34 cellular contexts compared by ENCODE assay signal in genomic region chr9:77161966-77162365, GRCh38. TPM values are rescaled to one million over a fixed set of nuclear protein-coding genes. Genes with fewer than 3 reads are reported as not detected.
DNase-seq lines count a peak whose midpoint lies in the region; ATAC-seq, FAIRE-seq and TF ChIP-seq lines count a peak whose summit lies in the region.
"Had no signal": no experiment of that assay in that cellular context is flagged by ENCODE, and none has a peak within 500 bp of the region (broad histone marks: within the 10 kb centered on the region; RNA-seq: fewer than 3 reads in every experiment).

No MANE protein-coding gene starts in this region.

- H3K36me3 ChIP-seq in mammary epithelial cell (ENCODE audit: insufficient read depth, low read length) (no peaks in the 10 kb centered on the region), keratinocyte (ENCODE audit: control insufficient read depth in 2 of 2, extremely low read depth in 1 of 2, insufficient read depth in 2 of 2, low read length in 2 of 2) (no peaks in the 10 kb centered on the region)
- H3K36me3 ChIP-seq: ascending aorta, HAP-1, transverse colon had no signal

- dilution Hi-C loops in mammary epithelial cell (cut with HindIII; ENCODE audit: low sequenced_read_pairs): no loop called here
- dilution Hi-C loops in keratinocyte (cut with MboI; ENCODE audit: extremely low pct_ligation_motif_present, low sequenced_read_pairs): no loop called here

- 89% methylated on average over 1 of the region's 1 CpG for WGBS in mammary epithelial cell (ENCODE audit: low coverage, missing lambda C conversion rate)

- no peaks in the 10 kb centered on the region for H3K9me3 ChIP-seq in mammary epithelial cell (replicated peaks; ENCODE audit: insufficient read depth, low read length)
- no peaks in the 10 kb centered on the region for H3K9me3 ChIP-seq in keratinocyte (ENCODE audit: control insufficient read depth, low read depth, low read length)
- H3K9me3 ChIP-seq: ascending aorta, HAP-1, mucosa of descending colon, transverse colon had no signal

- H3K79me2 ChIP-seq in mammary epithelial cell (ENCODE audit: insufficient read depth, low read length) (no peaks in the 10 kb centered on the region), keratinocyte (ENCODE audit: control insufficient read depth, insufficient read depth, low read length) (no peaks in the 10 kb centered on the region)
- H3K79me2 ChIP-seq: hepatocyte had no signal

- H3K4me3 ChIP-seq in mammary epithelial cell (replicated peaks in 1 of 3; ENCODE audit: insufficient read depth in 1 of 3, low read depth in 2 of 3, low read length in 3 of 3): no peak overlapping the region
- no peak overlapping the region for H3K4me3 ChIP-seq in keratinocyte (ENCODE audit: control insufficient read depth in 2 of 3, extremely low read depth in 1 of 3, insufficient read depth in 2 of 3, low read depth in 1 of 3, low read length in 3 of 3)
- H3K4me3 ChIP-seq: ascending aorta, HAP-1, hepatocyte, mucosa of descending colon, transverse colon had no signal

- H3K4me1 ChIP-seq in mammary epithelial cell (ENCODE audit: insufficient read depth, low read length): peaks cover 42% of the 10 kb centered on the region
- peaks cover 40% of the 10 kb centered on the region for H3K4me1 ChIP-seq in keratinocyte (ENCODE audit: control insufficient read depth, extremely low read depth, insufficient read depth, low read length)
- H3K4me1 ChIP-seq: ascending aorta had no signal

- ATAC-seq in activated CD4-positive, CD25-positive, alpha-beta regulatory T cell treated with anti-CD3 and anti-CD28 coated beads, Interleukin-2, amount 50 U/mL, for 24 hours: no peak
- ATAC-seq: activated CD4-positive, alpha-beta T cell treated with anti-CD3 and anti-CD28 coated beads for 36 hours; activated CD8-positive, alpha-beta T cell treated with anti-CD3 and anti-CD28 coated beads for 36 hours; activated naive CD4-positive, alpha-beta T cell treated with anti-CD3 and anti-CD28 coated beads, Interleukin-2, amount 50 U/mL, for 72 hours; mucosa of descending colon; natural killer cell treated with Interleukin-12 subunit alpha and Interleukin-12 subunit beta and Interleukin-15 and Interleukin-18, amount 100 ng/mL, for 72 hours; PC-3; Right ventricle myocardium inferior had no signal

- CTCF ChIA-PET in activated naive CD4-positive, alpha-beta T cell treated with anti-CD3 and anti-CD28 coated beads, Interleukin-2, amount 10 ng/mL, durations not matched to agents 7 days and 5 days (lab: Charles Lee): no interaction called here
- CTCF ChIA-PET in mammary epithelial cell (lab: Charles Lee; ENCODE audit: low non-redundant PET): interaction anchor here (0.6 to 1.0 kb wide), 3 partner anchors 11 to 730 kb away, joined by 3 to 7 read pairs (median 6); no protein-coding TSS in a partner anchor

- H3K27me3 ChIP-seq in mammary epithelial cell (ENCODE audit: insufficient read depth, low read length) (no peaks in the 10 kb centered on the region), keratinocyte (ENCODE audit: control insufficient read depth, extremely low read depth, insufficient read depth, low read length) (no peaks in the 10 kb centered on the region)
- H3K27me3 ChIP-seq: ascending aorta, hepatocyte, transverse colon had no signal

- H3K4me2 ChIP-seq in mammary epithelial cell (ENCODE audit: insufficient read depth, low read depth, low read length): no peak overlapping the region
- no peak overlapping the region for H3K4me2 ChIP-seq in keratinocyte (ENCODE audit: control insufficient read depth, extremely low read depth, insufficient read depth, low read depth, low read length)
- H3K4me2 ChIP-seq: hepatocyte had no signal

- no peaks in the 10 kb centered on the region for H3K36me3 Mint-ChIP-seq in activated naive CD4-positive, alpha-beta T cell treated with anti-CD3 and anti-CD28 coated beads, Interleukin-2, amount 50 U/mL, for 24 hours
- H3K36me3 Mint-ChIP-seq in activated naive CD4-positive, alpha-beta T cell treated with anti-CD3 and anti-CD28 coated beads, Interleukin-2, amount 10 ng/mL, durations not matched to agents 7 days and 5 days: no peaks in the 10 kb centered on the region
- H3K36me3 Mint-ChIP-seq: activated naive CD4-positive, alpha-beta T cell treated with anti-CD3 and anti-CD28 coated beads, Interleukin-2, amount 50 U/mL, for 72 hours; natural killer cell treated with Interleukin-12 subunit alpha and Interleukin-12 subunit beta and Interleukin-15 and Interleukin-18, amount 100 ng/mL, for 72 hours had no signal

- H3K9me3 Mint-ChIP-seq in activated naive CD4-positive, alpha-beta T cell treated with anti-CD3 and anti-CD28 coated beads, Interleukin-2, amount 50 U/mL, for 24 hours: no peaks in the 10 kb centered on the region
- H3K9me3 Mint-ChIP-seq in activated naive CD4-positive, alpha-beta T cell treated with anti-CD3 and anti-CD28 coated beads, Interleukin-2, amount 10 ng/mL, durations not matched to agents 7 days and 5 days: no peaks in the 10 kb centered on the region
- H3K9me3 Mint-ChIP-seq: activated CD8-positive, alpha-beta T cell treated with anti-CD3 and anti-CD28 coated beads for 36 hours; activated naive CD4-positive, alpha-beta T cell treated with anti-CD3 and anti-CD28 coated beads, Interleukin-2, amount 50 U/mL, for 72 hours; activated T-helper 2 cell treated with anti-CD3 and anti-CD28 coated beads, Interferon-gamma antibody, Interleukin-2, Interleukin-4, amounts not matched to agents 10 μg/mL and 5 μg/mL and 100 μg/mL, durations not matched to agents 14 hours and 24 hours and 36 hours; dendritic cell treated with granulocyte-macrophage colony-stimulating factor and Interleukin-4, amounts not matched to agents 40 ng/mL and 50 ng/mL, for 4 days; natural killer cell treated with Interleukin-12 subunit alpha and Interleukin-12 subunit beta and Interleukin-15 and Interleukin-18, amount 100 ng/mL, for 72 hours; T-helper 2 cell treated with Interferon-gamma antibody and Interleukin-4, amounts not matched to agents 5 μg/mL and 100 μg/mL, for 36 hours had no signal

- peak overlapping the region; percentile 19 for H3K27ac Mint-ChIP-seq in activated naive CD4-positive, alpha-beta T cell treated with anti-CD3 and anti-CD28 coated beads, Interleukin-2, amount 50 U/mL, for 24 hours
- no peak overlapping the region for H3K27ac Mint-ChIP-seq in activated naive CD4-positive, alpha-beta T cell treated with anti-CD3 and anti-CD28 coated beads, Interleukin-2, amount 10 ng/mL, durations not matched to agents 7 days and 5 days
- H3K27ac Mint-ChIP-seq: activated CD4-positive, alpha-beta T cell treated with anti-CD3 and anti-CD28 coated beads for 36 hours; activated CD8-positive, alpha-beta T cell treated with anti-CD3 and anti-CD28 coated beads for 36 hours; activated naive CD4-positive, alpha-beta T cell treated with anti-CD3 and anti-CD28 coated beads, Interleukin-2, amount 50 U/mL, for 72 hours; activated T-helper 2 cell treated with anti-CD3 and anti-CD28 coated beads, Interferon-gamma antibody, Interleukin-2, Interleukin-4, amounts not matched to agents 10 μg/mL and 5 μg/mL and 100 μg/mL, durations not matched to agents 14 hours and 24 hours and 36 hours; dendritic cell treated with granulocyte-macrophage colony-stimulating factor and Interleukin-4, amounts not matched to agents 40 ng/mL and 50 ng/mL, for 4 days; natural killer cell treated with Interleukin-12 subunit alpha and Interleukin-12 subunit beta and Interleukin-15 and Interleukin-18, amount 100 ng/mL, for 72 hours; T-helper 2 cell treated with Interferon-gamma antibody and Interleukin-4, amounts not matched to agents 5 μg/mL and 100 μg/mL, for 36 hours had no signal

- TF ChIP-seq CTCF in LNCAP (IDR thresholded peaks at IDR 0.05) (peak; percentile 47; the same call in 1 of the 2 replicates), mammary epithelial cell (conservative IDR thresholded peaks at IDR 0.05 in 1 of 2, IDR thresholded peaks at IDR 0.05 in 1 of 2; ENCODE audit: extremely low read depth in 1 of 2, insufficient read depth in 1 of 2, low read depth in 1 of 2, low read length in 2 of 2) (peak; percentile 12 to 45), keratinocyte (optimal IDR thresholded peaks at IDR 0.05 in 1 of 3, IDR thresholded peaks at IDR 0.05 in 1 of 3, conservative IDR thresholded peaks at IDR 0.05 in 1 of 3; ENCODE audit: extremely low read depth in 1 of 3, insufficient read depth in 2 of 3, low read length in 3 of 3) (peak in 1 of 3 experiments; percentile 20)

- H2AFZ ChIP-seq in mammary epithelial cell (ENCODE audit: low read depth, low read length) (peak overlapping the region; percentile 36), keratinocyte (ENCODE audit: control insufficient read depth, low read length) (peak overlapping the region; percentile 33)
- H2AFZ ChIP-seq: hepatocyte had no signal

- no peak overlapping the region for H3K27ac ChIP-seq in mammary epithelial cell (ENCODE audit: insufficient read depth, low read depth, low read length)
- H3K27ac ChIP-seq in keratinocyte (ENCODE audit: control insufficient read depth, insufficient read depth, low read length): no peak overlapping the region
- H3K27ac ChIP-seq: ascending aorta, hepatocyte, transverse colon had no signal

- H3K9me1 ChIP-seq in keratinocyte (ENCODE audit: control insufficient read depth, extremely low read depth, insufficient read depth, low read length): no peaks in the 10 kb centered on the region

- FAIRE-seq in keratinocyte (lab: Jason Lieb, UNC): no peak
- FAIRE-seq: frontal cortex had no signal

- no peak overlapping the region for H3K9ac ChIP-seq in mammary epithelial cell (ENCODE audit: insufficient read depth, low read length)
- H3K9ac ChIP-seq in keratinocyte (ENCODE audit: control insufficient read depth, extremely low read depth, insufficient read depth, low read length): no peak overlapping the region

- intact Hi-C loops in mammary epithelial cell (cut with micrococcal nuclease): loop anchor here (1.0 to 5.0 kb wide), 3 partner anchors 352 to 710 kb away; partner anchors contain the start of gene PCA3

- DNase-seq in activated naive CD4-positive, alpha-beta T cell treated with anti-CD3 and anti-CD28 coated beads, Interleukin-2, amount 10 ng/mL, durations not matched to agents 7 days and 5 days: no peak
- DNase-seq in mammary epithelial cell (no peak), keratinocyte (ENCODE audit: low read depth, low spot score) (no peak), SIG-M5 (lab: John Stamatoyannopoulos, UW) (no peak), AG08395 (ENCODE audit: low spot score) (no peak)
- DNase-seq: ACHN; activated CD4-positive, alpha-beta T cell treated with anti-CD3 and anti-CD28 coated beads for 36 hours; activated CD8-positive, alpha-beta T cell treated with anti-CD3 and anti-CD28 coated beads for 36 hours; central memory CD4-positive, alpha-beta T cell; DMS 273 treated with DMSO at 0.1 percent for 48 hours; EL; Kasumi-1; mucosa of descending colon; NCI-H187; NCI-H510A treated with DMSO at 0.1 percent for 48 hours; NK-92 treated with Interleukin-12 subunit alpha and Interleukin-12 subunit beta, amount 100 ng/mL, for 24 hours; occipital lobe; PC-3; stimulated activated CD4-positive, alpha-beta T cell treated with anti-CD3 and anti-CD28 coated beads, Interleukin-15, amount 100 ng/mL, for 24 hours; stimulated activated CD4-positive, alpha-beta T cell treated with anti-CD3 and anti-CD28 coated beads, Interleukin-4, amount 100 ng/mL, for 4 hours; transverse colon had no signal

- no peaks in the 10 kb centered on the region for H3K4me1 Mint-ChIP-seq in activated naive CD4-positive, alpha-beta T cell treated with anti-CD3 and anti-CD28 coated beads, Interleukin-2, amount 50 U/mL, for 24 hours
- no peaks in the 10 kb centered on the region for H3K4me1 Mint-ChIP-seq in activated naive CD4-positive, alpha-beta T cell treated with anti-CD3 and anti-CD28 coated beads, Interleukin-2, amount 10 ng/mL, durations not matched to agents 7 days and 5 days
- H3K4me1 Mint-ChIP-seq: activated CD4-positive, alpha-beta T cell treated with anti-CD3 and anti-CD28 coated beads for 36 hours had no signal

- H4K20me1 ChIP-seq in mammary epithelial cell (ENCODE audit: insufficient read depth, low read length) (no peaks in the 10 kb centered on the region), keratinocyte (ENCODE audit: control insufficient read depth, extremely low read depth, insufficient read depth, low read length) (no peaks in the 10 kb centered on the region)

- peaks cover 2% of the 10 kb centered on the region for H3K27me3 Mint-ChIP-seq in activated naive CD4-positive, alpha-beta T cell treated with anti-CD3 and anti-CD28 coated beads, Interleukin-2, amount 50 U/mL, for 24 hours
- H3K27me3 Mint-ChIP-seq in activated naive CD4-positive, alpha-beta T cell treated with anti-CD3 and anti-CD28 coated beads, Interleukin-2, amount 10 ng/mL, durations not matched to agents 7 days and 5 days: peaks cover 10% of the 10 kb centered on the region
- H3K27me3 Mint-ChIP-seq: dendritic cell treated with granulocyte-macrophage colony-stimulating factor and Interleukin-4, amounts not matched to agents 40 ng/mL and 50 ng/mL, for 4 days had no signal

- H3K4me3 Mint-ChIP-seq in activated naive CD4-positive, alpha-beta T cell treated with anti-CD3 and anti-CD28 coated beads, Interleukin-2, amount 50 U/mL, for 24 hours: no peak overlapping the region
- H3K4me3 Mint-ChIP-seq in activated naive CD4-positive, alpha-beta T cell treated with anti-CD3 and anti-CD28 coated beads, Interleukin-2, amount 10 ng/mL, durations not matched to agents 7 days and 5 days: no peak overlapping the region
- H3K4me3 Mint-ChIP-seq: activated CD4-positive, alpha-beta T cell treated with anti-CD3 and anti-CD28 coated beads for 36 hours; activated CD8-positive, alpha-beta T cell treated with anti-CD3 and anti-CD28 coated beads for 36 hours; dendritic cell treated with granulocyte-macrophage colony-stimulating factor and Interleukin-4, amounts not matched to agents 40 ng/mL and 50 ng/mL, for 4 days; natural killer cell treated with Interleukin-12 subunit alpha and Interleukin-12 subunit beta and Interleukin-15 and Interleukin-18, amount 100 ng/mL, for 72 hours; T-helper 2 cell treated with Interferon-gamma antibody and Interleukin-4, amounts not matched to agents 5 μg/mL and 100 μg/mL, for 36 hours had no signal

- in situ Hi-C loops in mammary epithelial cell (cut with MboI; ENCODE audit: low sequenced_read_pairs in 2 of 2): loop anchor here (25.0 kb wide), 2 partner anchors 350 to 725 kb away; no protein-coding TSS in a partner anchor

- no TSS peak for BruUV-seq in mammary epithelial cell (replicated peaks; lab: Mats Ljungman, UMichigan)

RNA-seq across cellular contexts. Expression of gene VPS13A, which starts 15.4 kb away (rescaled TPM):
- 10 to 100 TPM; 37.0 to 70.0 TPM for total RNA-seq in mammary epithelial cell
- polyA plus RNA-seq in mammary epithelial cell (9.5 TPM), keratinocyte (13.6 to 56.6 TPM (median 55.3 TPM) in 3 replicates)
- polyA minus RNA-seq in mammary epithelial cell (15.4 TPM), keratinocyte (1.8 to 60.7 TPM (median 26.0 TPM) in 3 replicates)
- 91.9 TPM for polyA plus RNA-seq in keratinocyte (2011; ENCODE audit: low read depth)
- 2.7 and 8.8 TPM in 2 replicates for polyA plus RNA-seq in keratinocyte (2011; cell fraction: cytosol; rRNA removed)
- 144 and 205 TPM in 2 replicates for polyA plus RNA-seq in keratinocyte (2011; cell fraction: nucleus; rRNA removed)
- polyA plus RNA-seq in keratinocyte (2012; ENCODE audit: low replicate concordance): 12.4 and 20.3 TPM in 2 replicates
- polyA minus RNA-seq in keratinocyte (2011; cell fraction: cytosol; rRNA and poly(A)+ RNA removed): 4.4 TPM
- polyA minus RNA-seq in keratinocyte (2011; cell fraction: nucleus; rRNA and poly(A)+ RNA removed): 124 and 197 TPM in 2 replicates
